ENCODE assay signal across 1 cellular context in genomic region chr16:65125871-65126270, GRCh38.
TF ChIP-seq lines count a peak whose summit lies in the region.

No MANE protein-coding gene starts in this region.

TF ChIP-seq in H1, 55 proteins besides CTCF, POLR2A, EP300 and RAD21:
- TF ChIP-seq CEBPB (IDR thresholded peaks at IDR 0.05; ENCODE audit: low read depth, low read length) (peak; percentile 4; the same call in 1 of the 2 replicates), MAFK (IDR thresholded peaks at IDR 0.05; ENCODE audit: low read depth, low read length) (no peak)
TF ChIP-seq in H1: peak in this region for 1.
